Comparison of ENCODE assay signal across 11 cellular contexts in genomic region chr14:37587881-37588666, GRCh38. TPM values are rescaled to one million over a fixed set of nuclear protein-coding genes. Genes with fewer than 3 reads are reported as not detected.
DNase-seq lines count a peak whose midpoint lies in the region; ATAC-seq and TF ChIP-seq lines count a peak whose summit lies in the region.
"Had no signal": no experiment of that assay in that cellular context is flagged by ENCODE, and none has a peak within 500 bp of the region (broad histone marks: within the 10 kb centered on the region; RNA-seq: fewer than 3 reads in every experiment).

No MANE protein-coding gene starts in this region.

- H3K9me3 ChIP-seq in A673 (ENCODE audit: low read depth, low read length, poor library complexity, severe bottlenecking): no peaks in the 10 kb centered on the region
- H3K9me3 ChIP-seq in HUES6 (ENCODE audit: control insufficient read depth, insufficient read depth, low read depth, low read length): no peaks in the 10 kb centered on the region
- H3K9me3 ChIP-seq in mammary epithelial cell (replicated peaks; ENCODE audit: insufficient read depth, low read length): peaks cover 4% of the 10 kb centered on the region

- in situ Hi-C loops in mammary epithelial cell (cut with MboI; ENCODE audit: low sequenced_read_pairs in 2 of 2): no loop called here

- H3K4me1 ChIP-seq in A673 (ENCODE audit: insufficient read depth, low read length, poor library complexity, severe bottlenecking) (peaks cover 5% of the 10 kb centered on the region), HUES6 (ENCODE audit: control insufficient read depth, insufficient read depth, low read length) (peaks cover 49% of the 10 kb centered on the region), mammary epithelial cell (ENCODE audit: insufficient read depth, low read length) (peaks cover 19% of the 10 kb centered on the region)

- H3K4me1 Mint-ChIP-seq in mesothelial cell of epicardium: peaks cover 37% of the 10 kb centered on the region
- H3K4me1 Mint-ChIP-seq in activated T-cell treated with anti-CD3 and anti-CD28 coated beads, Interleukin-2, amount 50 U/mL, for 4 hours (ENCODE audit: low read depth): no peaks in the 10 kb centered on the region

- CTCF ChIA-PET in A673 (lab: Charles Lee): interaction anchor here (0.8 kb wide), 1 partner anchor 9 kb away, joined by 4 read pairs; no protein-coding TSS in a partner anchor
- CTCF ChIA-PET in mammary epithelial cell (lab: Charles Lee; ENCODE audit: low non-redundant PET): interaction anchor here (0.6 kb wide), 1 partner anchor 256 kb away, joined by 3 read pairs; no protein-coding TSS in a partner anchor

- peak overlapping the region; percentile 57 for H3K4me3 Mint-ChIP-seq in mesothelial cell of epicardium
- no peak overlapping the region for H3K4me3 Mint-ChIP-seq in activated T-cell treated with anti-CD3 and anti-CD28 coated beads, Interleukin-2, amount 50 U/mL, for 4 hours
- H3K4me3 Mint-ChIP-seq: CD4-positive, CD25-positive, alpha-beta regulatory T cell had no signal

- H3K9me3 Mint-ChIP-seq in mesothelial cell of epicardium: no peaks in the 10 kb centered on the region
- H3K9me3 Mint-ChIP-seq in activated T-cell treated with anti-CD3 and anti-CD28 coated beads, Interleukin-2, amount 50 U/mL, for 4 hours: peaks cover 7% of the 10 kb centered on the region

- H3K27me3 ChIP-seq in A673 (replicated peaks; ENCODE audit: insufficient read depth, low read depth, low read length, poor library complexity) (peaks cover 100% of the 10 kb centered on the region), HUES6 (ENCODE audit: control insufficient read depth, insufficient read depth, low read length) (peaks cover 100% of the 10 kb centered on the region), mammary epithelial cell (ENCODE audit: insufficient read depth, low read length) (peaks cover 67% of the 10 kb centered on the region)

- H3K4me3 ChIP-seq in A673 (ENCODE audit: low read depth, low read length, poor library complexity, severe bottlenecking) (peak overlapping the region; percentile 19), HUES6 (ENCODE audit: low read depth, low read length) (peak overlapping the region; percentile 62), mammary epithelial cell (replicated peaks in 1 of 3; ENCODE audit: insufficient read depth in 1 of 3, low read depth in 2 of 3, low read length in 3 of 3) (no peak overlapping the region)

- WGBS in mammary epithelial cell (ENCODE audit: low coverage, missing lambda C conversion rate): 19% methylated on average over 18 of the region's 63 CpGs

- intact Hi-C loops in A673 (cut with micrococcal nuclease; ENCODE audit: unreplicated experiment): no loop called here
- intact Hi-C loops in mammary epithelial cell (cut with micrococcal nuclease): no loop called here

- H3K36me3 ChIP-seq in A673 (ENCODE audit: insufficient read depth, low read length, poor library complexity, severe bottlenecking) (no peaks in the 10 kb centered on the region), HUES6 (ENCODE audit: control insufficient read depth, insufficient read depth, low read length) (no peaks in the 10 kb centered on the region), mammary epithelial cell (ENCODE audit: insufficient read depth, low read length) (no peaks in the 10 kb centered on the region)

- no peak for ATAC-seq in activated T-cell treated with anti-CD3 and anti-CD28 coated beads, Interleukin-2, amount 50 U/mL, for 4 hours
- no peak for ATAC-seq in HG03097 (IDR thresholded peaks at IDR 0.05; ENCODE audit: low FRiP score, unreplicated experiment)

- H3K9ac ChIP-seq in HUES6 (ENCODE audit: low read length) (peak overlapping the region; percentile 48), mammary epithelial cell (ENCODE audit: insufficient read depth, low read length) (no peak overlapping the region)

- H3K4me2 ChIP-seq in mammary epithelial cell (ENCODE audit: insufficient read depth, low read depth, low read length): peak overlapping the region; percentile 52

- no peak overlapping the region for H3K27ac ChIP-seq in A673 (ENCODE audit: low read depth, low read length, poor library complexity, severe bottlenecking)
- H3K27ac ChIP-seq in HUES6 (ENCODE audit: low read depth, low read length): no peak overlapping the region
- no peak overlapping the region for H3K27ac ChIP-seq in mammary epithelial cell (ENCODE audit: insufficient read depth, low read depth, low read length)

- H3K27ac Mint-ChIP-seq in mesothelial cell of epicardium: peak overlapping the region; percentile 67
- H3K27ac Mint-ChIP-seq: CD4-positive, CD25-positive, alpha-beta regulatory T cell had no signal

- peaks cover 14% of the 10 kb centered on the region for H3K36me3 Mint-ChIP-seq in mesothelial cell of epicardium
- no peaks in the 10 kb centered on the region for H3K36me3 Mint-ChIP-seq in activated T-cell treated with anti-CD3 and anti-CD28 coated beads, Interleukin-2, amount 50 U/mL, for 4 hours (ENCODE audit: insufficient read depth)
- H3K36me3 Mint-ChIP-seq: CD4-positive, CD25-positive, alpha-beta regulatory T cell had no signal

- H2AFZ ChIP-seq in mammary epithelial cell (ENCODE audit: low read depth, low read length): peak overlapping the region; percentile 50

- POLR2A ChIA-PET in A673 (lab: Charles Lee; ENCODE audit: low non-redundant PET): interaction anchor here (0.6 kb wide), 1 partner anchor 175 kb away, joined by 5 read pairs; no protein-coding TSS in a partner anchor

- no peak for TF ChIP-seq CTCF in A673 (conservative IDR thresholded peaks at IDR 0.05; ENCODE audit: low read depth, low read length)
- no peak for TF ChIP-seq CTCF in mammary epithelial cell (conservative IDR thresholded peaks at IDR 0.05 in 1 of 2, IDR thresholded peaks at IDR 0.05 in 1 of 2; ENCODE audit: extremely low read depth in 1 of 2, insufficient read depth in 1 of 2, low read depth in 1 of 2, low read length in 2 of 2)
- TF ChIP-seq CTCF in mesothelial cell of epicardium (IDR thresholded peaks at IDR 0.05; ENCODE audit: unreplicated experiment): no peak

- BruUV-seq in A673 (replicated peaks; lab: Mats Ljungman, UMichigan) (no TSS peak), mammary epithelial cell (replicated peaks; lab: Mats Ljungman, UMichigan) (no TSS peak)

- dilution Hi-C loops in mammary epithelial cell (cut with HindIII; ENCODE audit: low sequenced_read_pairs): no loop called here

- H4K20me1 ChIP-seq in mammary epithelial cell (ENCODE audit: insufficient read depth, low read length): no peaks in the 10 kb centered on the region

- DNase-seq in A673 (ENCODE audit: low spot score) (no peak), mammary epithelial cell (no peak), mesothelial cell of epicardium (ENCODE audit: low spot score in 2 of 2, unreplicated experiment in 2 of 2) (peak in 1 of 2 experiments; percentile 62), islet precursor cell (no peak), EL (no peak)
- DNase-seq in activated T-cell treated with anti-CD3 and anti-CD28 coated beads, Interleukin-2, amount 50 U/mL, for 4 hours: no peak
- DNase-seq: CD4-positive, CD25-positive, alpha-beta regulatory T cell; stimulated activated naive CD4-positive, alpha-beta T cell had no signal

- peaks cover 93% of the 10 kb centered on the region for H3K27me3 Mint-ChIP-seq in mesothelial cell of epicardium (ENCODE audit: low read depth)
- H3K27me3 Mint-ChIP-seq in activated T-cell treated with anti-CD3 and anti-CD28 coated beads, Interleukin-2, amount 50 U/mL, for 4 hours (ENCODE audit: low read depth): peaks cover 75% of the 10 kb centered on the region

- no peaks in the 10 kb centered on the region for H3K79me2 ChIP-seq in mammary epithelial cell (ENCODE audit: insufficient read depth, low read length)

RNA-seq across cellular contexts. Expression of gene FOXA1, which starts 7.0 kb away (rescaled TPM):
- total RNA-seq in A673 (2021) (4.3 and 7.5 TPM in 2 replicates), mammary epithelial cell (under 1 TPM; 0.17 to 0.33 TPM), mesothelial cell of epicardium (19.3 to 21.8 TPM (median 19.7 TPM) in 3 replicates)
- 0.09 TPM for polyA plus RNA-seq in mammary epithelial cell
- polyA minus RNA-seq in mammary epithelial cell: not detected
- under 1 TPM; 0.34 to 0.68 (median 0.35) TPM for total RNA-seq in activated T-cell treated with anti-CD3 and anti-CD28 coated beads, Interleukin-2, amount 50 U/mL, for 4 hours
- total RNA-seq: OCI-LY7 had no signal
- polyA plus RNA-seq: CD4-positive, CD25-positive, alpha-beta regulatory T cell had no signal

RNA-seq across cellular contexts. Expression of gene TTC6, which starts 7.4 kb away (rescaled TPM):
- total RNA-seq in A673 (2021) (0.11 and 0.35 TPM in 2 replicates), mammary epithelial cell (not detected), mesothelial cell of epicardium (2.7 to 3.5 TPM (median 2.8 TPM) in 3 replicates)
- not detected for polyA plus RNA-seq in mammary epithelial cell
- polyA minus RNA-seq in mammary epithelial cell: not detected
- not detected for total RNA-seq in activated T-cell treated with anti-CD3 and anti-CD28 coated beads, Interleukin-2, amount 50 U/mL, for 4 hours
- total RNA-seq: CD4-positive, CD25-positive, alpha-beta regulatory T cell; OCI-LY7 had no signal
- polyA plus RNA-seq: CD4-positive, CD25-positive, alpha-beta regulatory T cell had no signal

Comparison
In these comparisons a context has a peak if more than half of its experiments do, and no peak if none do; other contexts are left out.
1. H3K4me3 ChIP-seq: peak in A673 (single experiment) and HUES6 (single experiment); none in mammary epithelial cell (0 of 3).